1 cellular context compared by ENCODE assay signal in the genomic region with DNA sequence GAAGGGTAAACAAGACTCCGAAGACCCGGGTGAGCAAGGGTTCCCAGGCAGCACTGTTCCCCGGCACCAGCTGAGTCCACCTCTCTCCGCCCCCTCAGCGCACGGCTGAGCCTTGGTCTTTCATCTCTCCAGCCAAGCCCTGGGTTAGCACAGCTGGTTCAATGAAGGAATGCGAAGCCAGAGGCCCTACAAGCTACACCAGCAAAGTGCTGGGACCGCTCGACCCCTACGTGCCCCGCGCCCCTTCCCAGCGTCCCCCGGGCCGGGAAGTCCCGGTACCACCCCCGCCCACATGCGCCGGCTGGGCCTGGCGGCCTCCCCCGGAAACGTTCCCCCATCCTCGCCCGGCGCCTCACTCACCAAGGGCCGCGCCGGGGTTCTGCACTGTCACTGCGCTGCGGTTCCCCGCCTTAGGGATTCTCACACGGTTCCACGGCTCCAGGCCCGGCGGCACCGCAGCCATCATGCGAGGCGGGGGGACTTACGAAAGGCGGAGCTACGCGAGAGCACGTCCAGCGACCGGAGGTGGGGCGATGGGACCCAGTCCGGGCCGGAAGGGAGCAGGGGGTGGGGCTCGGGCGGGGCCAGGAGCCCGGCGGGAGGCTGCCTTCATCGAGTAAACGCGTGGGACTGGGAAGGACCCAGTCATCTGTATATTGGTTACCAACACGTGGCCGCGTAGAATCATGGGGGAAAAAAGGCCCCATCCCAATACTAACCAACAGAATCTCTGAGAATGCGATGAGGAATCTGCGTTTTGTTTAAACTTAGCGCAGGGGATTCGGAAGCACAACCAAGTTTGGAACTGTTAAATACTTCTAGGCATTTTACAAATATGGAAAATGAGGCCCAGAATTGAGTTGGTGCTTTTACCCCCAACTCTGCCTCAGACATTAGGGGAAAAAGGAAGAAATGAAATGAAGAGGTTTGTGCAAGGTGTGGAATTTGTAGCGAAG.
A peak's percentile ranks its signal among the peaks of the same experiment; 100 is the strongest.
TF ChIP-seq lines count a peak whose summit lies in the region.

No MANE protein-coding gene starts in this region.

TF ChIP-seq in WTC11, 78 proteins besides CTCF, POLR2A, EP300 and RAD21 (continued from another document):
- TF ChIP-seq, protein P1, sequence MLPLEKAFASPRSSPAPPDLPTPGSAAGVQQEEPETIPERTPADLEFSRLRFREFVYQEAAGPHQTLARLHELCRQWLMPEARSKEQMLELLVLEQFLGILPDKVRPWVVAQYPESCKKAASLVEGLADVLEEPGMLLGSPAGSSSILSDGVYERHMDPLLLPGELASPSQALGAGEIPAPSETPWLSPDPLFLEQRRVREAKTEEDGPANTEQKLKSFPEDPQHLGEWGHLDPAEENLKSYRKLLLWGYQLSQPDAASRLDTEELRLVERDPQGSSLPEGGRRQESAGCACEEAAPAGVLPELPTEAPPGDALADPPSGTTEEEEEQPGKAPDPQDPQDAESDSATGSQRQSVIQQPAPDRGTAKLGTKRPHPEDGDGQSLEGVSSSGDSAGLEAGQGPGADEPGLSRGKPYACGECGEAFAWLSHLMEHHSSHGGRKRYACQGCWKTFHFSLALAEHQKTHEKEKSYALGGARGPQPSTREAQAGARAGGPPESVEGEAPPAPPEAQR (CRISPR knock-in tag; IDR thresholded peaks at IDR 0.05), result 0 out of 2 replicates have a peak, but pooled peaks have one; percentile 53
